ENCODE assay signal across 31 cellular contexts in genomic region chr4:188911707-188912106, GRCh38.
"Had no signal": no experiment of that assay in that cellular context is flagged by ENCODE, and none has a peak within 500 bp of the region (broad histone marks: within the 10 kb centered on the region; RNA-seq: fewer than 3 reads in every experiment).

No MANE protein-coding gene starts in this region.

- H3K36me3 ChIP-seq: adrenal gland, ascending aorta, brain microvascular endothelial cell, breast epithelium, cardiac muscle cell had no signal

- H3K4me3 ChIP-seq: adrenal gland, ascending aorta, body of pancreas, breast epithelium, cardiac muscle cell had no signal

- H3K9me3 ChIP-seq: adrenal gland, ascending aorta had no signal

- H3K27me3 ChIP-seq: adrenal gland, ascending aorta, body of pancreas, brain microvascular endothelial cell, breast epithelium, cardiac muscle cell had no signal

- H3K4me1 ChIP-seq: adrenal gland, ascending aorta, body of pancreas, breast epithelium had no signal

- ATAC-seq: activated naive CD4-positive, alpha-beta T cell treated with anti-CD3 and anti-CD28 coated beads, Interleukin-2, amount 50 U/mL, for 72 hours; activated naive CD8-positive, alpha-beta T cell treated with anti-CD3 and anti-CD28 coated beads, Interleukin-2, amount 50 U/mL, for 24 hours; activated T-cell treated with anti-CD3 and anti-CD28 coated beads, Interleukin-2, amount 50 U/mL, for 4 hours; activated T-cell treated with anti-CD3 and anti-CD28 coated beads, Interleukin-2, amount 50 U/mL, for 72 hours; activated T-helper 17 cell treated with anti-CD3 and anti-CD28 coated beads, Interleukin-2, amount 50 U/mL, for 72 hours; body of pancreas had no signal

- DNase-seq: activated effector memory CD4-positive, alpha-beta T cell treated with anti-CD3 and anti-CD28 coated beads, Interleukin-2, amount 50 U/mL, for 16 hours; activated effector memory CD4-positive, alpha-beta T cell treated with Interleukin-2 at 50 U/mL for 16 hours; activated gamma-delta T cell; activated gamma-delta T cell treated with Interleukin-2 at 50 U/mL for 16 hours; activated naive CD4-positive, alpha-beta T cell; activated naive CD4-positive, alpha-beta T cell treated with anti-CD3 and anti-CD28 coated beads for 36 hours; activated naive CD4-positive, alpha-beta T cell treated with anti-CD3 and anti-CD28 coated beads, Interleukin-2, amount 10 ng/mL, durations not matched to agents 7 days and 5 days; activated naive CD4-positive, alpha-beta T cell treated with anti-CD3 and anti-CD28 coated beads, Interleukin-2, amount 50 U/mL, for 16 hours; activated naive CD4-positive, alpha-beta T cell treated with Interleukin-2 at 50 U/mL for 16 hours; activated naive CD8-positive, alpha-beta T cell treated with anti-CD3 and anti-CD28 coated beads for 36 hours; activated naive CD8-positive, alpha-beta T cell treated with anti-CD3 and anti-CD28 coated beads, Interleukin-2, amount 10 ng/mL, durations not matched to agents 7 days and 5 days; activated naive CD8-positive, alpha-beta T cell treated with anti-CD3 and anti-CD28 coated beads, Interleukin-2, amount 50 U/mL, for 24 hours; activated T-cell treated with anti-CD3 and anti-CD28 coated beads, Interleukin-2, amount 50 U/mL, for 24 hours; activated T-cell treated with anti-CD3 and anti-CD28 coated beads, Interleukin-2, amount 50 U/mL, for 4 hours; activated T-cell treated with anti-CD3 and anti-CD28 coated beads, Interleukin-2, amount 50 U/mL, for 48 hours; activated T-cell treated with anti-CD3 and anti-CD28 coated beads, Interleukin-2, amount 50 U/mL, for 72 hours; adrenal gland; amniotic stem cell; amygdala; anterior cingulate cortex; aorta; body of pancreas; brain microvascular endothelial cell; caudate nucleus; central memory CD4-positive, alpha-beta T cell; cerebellar nuclear complex had no signal

- H3K27ac ChIP-seq: adrenal gland, ascending aorta, body of pancreas, brain microvascular endothelial cell, breast epithelium, cardiac muscle cell had no signal
